ENCODE assay signal across 18 cellular contexts in the genomic region with DNA sequence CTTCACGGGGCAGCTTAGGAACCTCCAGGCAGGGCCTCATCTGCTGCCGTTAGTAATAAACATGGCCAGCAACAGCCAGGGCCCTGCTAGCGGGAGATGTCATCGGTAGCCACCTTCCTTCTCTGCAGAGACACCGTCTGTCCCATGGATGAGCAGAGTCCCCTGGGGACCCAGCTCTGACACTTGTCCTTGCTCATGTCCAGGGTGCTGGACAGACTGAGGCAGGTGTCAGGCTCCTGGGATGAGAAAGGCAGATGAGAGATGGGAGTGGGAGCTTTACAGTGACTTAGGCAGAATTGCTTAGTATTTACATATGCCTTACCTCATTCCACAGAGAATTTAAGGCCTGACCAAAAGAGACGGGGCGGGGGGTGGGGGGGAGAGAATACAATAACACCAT. TPM values are rescaled to one million over a fixed set of nuclear protein-coding genes. Genes with fewer than 3 reads are reported as not detected.
DNase-seq lines count a peak whose midpoint lies in the region; ATAC-seq, FAIRE-seq and TF ChIP-seq lines count a peak whose summit lies in the region.
"Had no signal": no experiment of that assay in that cellular context is flagged by ENCODE, and none has a peak within 500 bp of the region (broad histone marks: within the 10 kb centered on the region; RNA-seq: fewer than 3 reads in every experiment).

No MANE protein-coding gene starts in this region.

- no peak overlapping the region for H3K27ac ChIP-seq in HepG2 (ENCODE audit: extremely low read length, insufficient read depth, low read length)
- H3K27ac ChIP-seq in right lobe of liver: no peak overlapping the region
- peak overlapping the region; percentile 73 for H3K27ac ChIP-seq in colonic mucosa
- peak overlapping the region; percentile 84 for H3K27ac ChIP-seq in upper lobe of right lung

- in situ Hi-C loops in HepG2 (cut with HindIII; ENCODE audit: extremely low pct_ligation_motif_present, low pct_unique_long_range_greater_than_20kb): no loop called here
- in situ Hi-C loops in KBM-7 (cut with MboI; ENCODE audit: low pct_unique_long_range_greater_than_20kb, low sequenced_read_pairs): loop anchor here (25.0 kb wide), 1 partner anchor 600 kb away; the partner anchor contains the start of gene NVL

- intact Hi-C loops in HepG2 (cut with micrococcal nuclease; ENCODE audit: unreplicated experiment) (no loop called here), right lobe of liver (cut with DNase I) (no loop called here), colonic mucosa (cut with DNase I) (no loop called here), upper lobe of right lung (cut with DNase I) (no loop called here), Right ventricle myocardium superior (cut with DNase I) (no loop called here)

- TF ChIP-seq CTCF in HepG2 (CRISPR knock-in tag; IDR thresholded peaks at IDR 0.05) (no peak), right lobe of liver (IDR thresholded peaks at IDR 0.05) (no peak), colonic mucosa (IDR thresholded peaks at IDR 0.05) (no peak), mesothelial cell of epicardium (IDR thresholded peaks at IDR 0.05; ENCODE audit: unreplicated experiment) (no peak), upper lobe of right lung (IDR thresholded peaks at IDR 0.05) (no peak)

- H4K20me1 ChIP-seq in HepG2 (ENCODE audit: insufficient read depth, low read length): no peaks in the 10 kb centered on the region

- CTCF ChIA-PET in HepG2 (lab: Yijun Ruan, JAX; ENCODE audit: low intra/inter-chr PET ratio, low total read pairs): no interaction called here

- WGBS in HepG2 (ENCODE audit: low lambda C conversion rate): 36% methylated on average over 3 of the region's 7 CpGs
- WGBS in right lobe of liver (ENCODE audit: insufficient coverage, low coverage, low lambda C conversion rate, missing lambda C conversion rate): 25% methylated on average over 2 of the region's 7 CpGs

- H3K27me3 ChIP-seq in HepG2 (ENCODE audit: control insufficient read depth in 1 of 2, insufficient read depth in 2 of 2, low read length in 2 of 2) (no peaks in the 10 kb centered on the region), right lobe of liver (no peaks in the 10 kb centered on the region), colonic mucosa (no peaks in the 10 kb centered on the region), upper lobe of right lung (no peaks in the 10 kb centered on the region)
- H3K27me3 ChIP-seq: body of pancreas, left lung had no signal

- no peak overlapping the region for H3K4me2 ChIP-seq in HepG2 (ENCODE audit: low read depth, low read length)

- no TSS peak for BruUV-seq in HepG2 (replicated peaks; lab: Mats Ljungman, UMichigan)

- H3K36me3 ChIP-seq in HepG2 (replicated peaks in 1 of 2; ENCODE audit: control insufficient read depth in 1 of 2, insufficient read depth in 2 of 2, low read length in 2 of 2): no peaks in the 10 kb centered on the region
- H3K36me3 ChIP-seq in right lobe of liver: no peaks in the 10 kb centered on the region
- no peaks in the 10 kb centered on the region for H3K36me3 ChIP-seq in colonic mucosa
- peaks cover 10% of the 10 kb centered on the region for H3K36me3 ChIP-seq in upper lobe of right lung

- H3K4me3 Mint-ChIP-seq in mesothelial cell of epicardium: no peak overlapping the region
- H3K4me3 Mint-ChIP-seq: activated B cell treated with CpG ODN at 0.5 μM for 24 hours; CD4-positive, alpha-beta T cell; nephron progenitor cell had no signal

- H3K4me1 ChIP-seq in HepG2 (ENCODE audit: insufficient read depth, low read length): peaks cover 8% of the 10 kb centered on the region; the same call in 1 of the 2 replicates
- H3K4me1 ChIP-seq in right lobe of liver: no peaks in the 10 kb centered on the region
- peaks cover 37% of the 10 kb centered on the region for H3K4me1 ChIP-seq in colonic mucosa
- H3K4me1 ChIP-seq in upper lobe of right lung: peaks cover 56% of the 10 kb centered on the region

- H3K9me3 ChIP-seq in HepG2 (ENCODE audit: low read length): no peaks in the 10 kb centered on the region
- no peaks in the 10 kb centered on the region for H3K9me3 ChIP-seq in right lobe of liver
- H3K9me3 ChIP-seq in colonic mucosa: no peaks in the 10 kb centered on the region
- H3K9me3 ChIP-seq in upper lobe of right lung: no peaks in the 10 kb centered on the region
- H3K9me3 ChIP-seq: body of pancreas, left lung had no signal

- no peak for FAIRE-seq in HepG2 (lab: Jason Lieb, UNC)
- FAIRE-seq: HTR-8/SVneo had no signal

- H3K27ac Mint-ChIP-seq in mesothelial cell of epicardium: peak overlapping the region; percentile 87
- H3K27ac Mint-ChIP-seq: activated B cell treated with CpG ODN at 0.5 μM for 24 hours; CD4-positive, alpha-beta T cell; nephron progenitor cell had no signal

- H3K79me2 ChIP-seq in HepG2 (ENCODE audit: insufficient read depth, low read length): no peaks in the 10 kb centered on the region

- no peaks in the 10 kb centered on the region for H3K9me3 Mint-ChIP-seq in mesothelial cell of epicardium
- H3K9me3 Mint-ChIP-seq: activated B cell treated with CpG ODN at 0.5 μM for 24 hours; CD4-positive, alpha-beta T cell; nephron progenitor cell had no signal

- POLR2A ChIA-PET in HepG2 (lab: Yijun Ruan, JAX): no interaction called here

- peaks cover 62% of the 10 kb centered on the region for H3K4me1 Mint-ChIP-seq in mesothelial cell of epicardium
- H3K4me1 Mint-ChIP-seq: activated B cell treated with CpG ODN at 0.5 μM for 24 hours had no signal

- TF ChIP-seq RAD21 in HepG2 (CRISPR knock-in tag; IDR thresholded peaks at IDR 0.05): no peak

- no peak overlapping the region for H2AFZ ChIP-seq in HepG2 (ENCODE audit: low read length)

- no peaks in the 10 kb centered on the region for H3K27me3 Mint-ChIP-seq in mesothelial cell of epicardium (ENCODE audit: low read depth)
- H3K27me3 Mint-ChIP-seq: activated B cell treated with CpG ODN at 0.5 μM for 24 hours; CD4-positive, alpha-beta T cell had no signal

- DNase-seq in HepG2 (ENCODE audit: low spot score) (no peak), right lobe of liver (no peak), colonic mucosa (no peak), mesothelial cell of epicardium (ENCODE audit: low spot score in 2 of 2, unreplicated experiment in 2 of 2) (no peak), upper lobe of right lung (no peak), KBM-7 (no peak), Right ventricle myocardium superior (no peak), NCI-H524 treated with DMSO at 0.1 percent for 48 hours (lab: John Stamatoyannopoulos, UW) (no peak)
- DNase-seq: activated B cell treated with CpG ODN at 0.5 μM for 24 hours; activated effector memory CD4-positive, alpha-beta T cell treated with Interleukin-2 at 50 U/mL for 16 hours; body of pancreas; CD4-positive, alpha-beta T cell; EL; left lung; NCI-H1930; nephron progenitor cell; retina had no signal

- TF ChIP-seq EP300 in HepG2 (IDR thresholded peaks at IDR 0.05; ENCODE audit: low read depth in 2 of 2, low read length in 2 of 2): no peak
- no peak for TF ChIP-seq EP300 in HepG2 (CRISPR knock-in tag; IDR thresholded peaks at IDR 0.05; ENCODE audit: borderline replicate concordance)

- H3K36me3 Mint-ChIP-seq in mesothelial cell of epicardium: peaks cover 5% of the 10 kb centered on the region

- H3K4me3 ChIP-seq in HepG2 (replicated peaks in 1 of 3; ENCODE audit: insufficient read depth in 1 of 3, low read depth in 2 of 3, low read length in 3 of 3) (no peak overlapping the region), right lobe of liver (no peak overlapping the region), colonic mucosa (no peak overlapping the region), upper lobe of right lung (no peak overlapping the region)
- H3K4me3 ChIP-seq: body of pancreas, left lung had no signal

- ATAC-seq in HepG2: peak; percentile 35; the same call in 1 of the 3 replicates
- ATAC-seq in right lobe of liver: no peak
- no peak for ATAC-seq in upper lobe of right lung
- no peak for ATAC-seq in Right ventricle myocardium superior (ENCODE audit: poor library complexity)
- ATAC-seq: body of pancreas, left lung had no signal

- H3K9ac ChIP-seq in HepG2 (ENCODE audit: insufficient read depth, low read depth, low read length): no peak overlapping the region
- H3K9ac ChIP-seq in colonic mucosa (ENCODE audit: low read depth in 2 of 2, low read length in 2 of 2): peak overlapping the region; percentile 24 to 71

- TF ChIP-seq POLR2A in HepG2 (IDR thresholded peaks at IDR 0.05; ENCODE audit: insufficient read depth in 1 of 2, low read depth in 2 of 2, low read length in 2 of 2): no peak
- no peak for TF ChIP-seq POLR2A in right lobe of liver (IDR thresholded peaks at IDR 0.05)

TF ChIP-seq in HepG2, 621 proteins besides CTCF, POLR2A, EP300 and RAD21 (continues in another document):
- TF ChIP-seq ZNF878 (CRISPR knock-in tag; IDR thresholded peaks at IDR 0.05) (no peak), SAFB2 (CRISPR knock-in tag; IDR thresholded peaks at IDR 0.05; ENCODE audit: borderline replicate concordance, low read depth) (no peak), IRF2 (CRISPR knock-in tag; IDR thresholded peaks at IDR 0.05) (no peak), ZFP62 (CRISPR knock-in tag; IDR thresholded peaks at IDR 0.05) (no peak)

RNA-seq across cellular contexts. Expression of gene CAPN2, which starts 25.0 kb away (rescaled TPM):
- total RNA-seq in HepG2 (2016; rRNA removed; fragmentation: Illumina TruSeq; extraction: Trizol): 6.2 and 7.8 TPM in 2 replicates
- total RNA-seq in HepG2 (2016; cell fraction: cytosol; rRNA removed; fragmentation: Illumina TruSeq; extraction: Trizol; ENCODE audit: low read depth): 2.0 and 2.6 TPM in 2 replicates
- 6.2 and 7.8 TPM in 2 replicates for total RNA-seq in HepG2 (2016; cell fraction: insoluble cytoplasmic fraction; rRNA removed; fragmentation: Illumina TruSeq; extraction: Trizol)
- 5.4 and 5.5 TPM in 2 replicates for total RNA-seq in HepG2 (2016; cell fraction: membrane; rRNA removed; fragmentation: Illumina TruSeq; extraction: Trizol)
- total RNA-seq in HepG2 (2016; cell fraction: nucleus; rRNA removed; fragmentation: Illumina TruSeq; extraction: Trizol): 4.8 and 5.3 TPM in 2 replicates
- 7.4 and 10.8 TPM in 2 replicates for polyA plus RNA-seq in HepG2 (2011; rRNA removed)
- 3.5 and 4.8 TPM in 2 replicates for polyA plus RNA-seq in HepG2 (2011; cell fraction: cytosol; rRNA removed)
- polyA plus RNA-seq in HepG2 (2011; cell fraction: nucleus; rRNA removed): 27.6 and 31.4 TPM in 2 replicates
- 7.0 and 8.4 TPM in 2 replicates for polyA plus RNA-seq in HepG2 (2012)
- polyA plus RNA-seq in HepG2 (2016; cell fraction: cytosol; fragmentation: Illumina TruSeq; extraction: Trizol; ENCODE audit: low read depth): 2.3 and 2.7 TPM in 2 replicates
- 8.9 and 9.2 TPM in 2 replicates for polyA plus RNA-seq in HepG2 (2016; cell fraction: insoluble cytoplasmic fraction; fragmentation: Illumina TruSeq; extraction: Trizol; ENCODE audit: low read depth)
- polyA plus RNA-seq in HepG2 (2016; cell fraction: membrane; fragmentation: Illumina TruSeq; extraction: Trizol; ENCODE audit: low read depth): 4.9 and 5.3 TPM in 2 replicates
- polyA plus RNA-seq in HepG2 (2016; cell fraction: nucleus; fragmentation: Illumina TruSeq; extraction: Trizol; ENCODE audit: insufficient read depth, low read depth): 9.2 and 12.8 TPM in 2 replicates
- 5.0 and 63.8 TPM in 2 replicates for polyA minus RNA-seq in HepG2 (2011; rRNA and poly(A)+ RNA removed; ENCODE audit: low replicate concordance)
- polyA minus RNA-seq in HepG2 (2011; cell fraction: cytosol; rRNA and poly(A)+ RNA removed): 4.1 and 4.3 TPM in 2 replicates
- 7.7 and 11.3 TPM in 2 replicates for polyA minus RNA-seq in HepG2 (2011; cell fraction: nucleus; rRNA and poly(A)+ RNA removed)
- 10 to 100 TPM; 17.5 to 53.1 (median 33.1) TPM for total RNA-seq in right lobe of liver
- total RNA-seq in colonic mucosa: 100 to 1,000 TPM; 197 to 323 TPM
- 136 to 151 TPM (median 146 TPM) in 3 replicates for total RNA-seq in mesothelial cell of epicardium
- total RNA-seq in upper lobe of right lung: 306 TPM
- total RNA-seq in Right ventricle myocardium superior: 72.6 TPM

Comparison
In these comparisons a context has a peak if more than half of its experiments do, and no peak if none do; other contexts are left out.
1. H3K27ac ChIP-seq: peak in colonic mucosa (single experiment) and upper lobe of right lung (single experiment); none in HepG2 (single experiment) and right lobe of liver (0 of 3).